Comparison of ENCODE assay signal across 8 cellular contexts in genomic region chr2:202588647-202589581, GRCh38.
DNase-seq lines count a peak whose midpoint lies in the region; ATAC-seq lines count a peak whose summit lies in the region.

No MANE protein-coding gene starts in this region.

- no peak overlapping the region for H3K27ac Mint-ChIP-seq in central memory CD8-positive, alpha-beta T cell (ENCODE audit: low read depth)

- peaks cover 2% of the 10 kb centered on the region for H3K36me3 Mint-ChIP-seq in central memory CD8-positive, alpha-beta T cell (ENCODE audit: insufficient read depth)

- ATAC-seq in HG03108 (IDR thresholded peaks at IDR 0.05; ENCODE audit: unreplicated experiment): peak; percentile 85
- ATAC-seq in activated CD4-positive, CD25-positive, alpha-beta regulatory T cell treated with anti-CD3 and anti-CD28 coated beads, Interleukin-2, amount 50 U/mL, for 24 hours: peak; percentile 89 to 90
- peak; percentile 81 for ATAC-seq in central memory CD8-positive, alpha-beta T cell (replicated peaks; ENCODE audit: extremely low read depth, poor library complexity, severe bottlenecking)

- H3K4me3 Mint-ChIP-seq in central memory CD8-positive, alpha-beta T cell: no peak overlapping the region

- H3K9me3 Mint-ChIP-seq in central memory CD8-positive, alpha-beta T cell: no peaks in the 10 kb centered on the region

- H3K4me1 Mint-ChIP-seq in central memory CD8-positive, alpha-beta T cell: peaks cover 7% of the 10 kb centered on the region

- H3K27me3 Mint-ChIP-seq in central memory CD8-positive, alpha-beta T cell: no peaks in the 10 kb centered on the region

- peak; percentile 63 for DNase-seq in activated gamma-delta T cell treated with Interleukin-2 at 50 U/mL for 16 hours
- DNase-seq in activated gamma-delta T cell (lab: John Stamatoyannopoulos, UW): no peak
- peak; percentile 26 for DNase-seq in NCI-H226
- peak; percentile 41 to 53 for DNase-seq in central memory CD8-positive, alpha-beta T cell (ENCODE audit: low spot score in 2 of 2)
- peak; percentile 73 for DNase-seq in kidney tubule cell (ENCODE audit: low spot score)
- peak; percentile 37 to 58 for DNase-seq in stimulated activated CD4-positive, alpha-beta T cell treated with anti-CD3 and anti-CD28 coated beads, Interleukin-1b, Interleukin-23, amount 100 ng/mL, for 4 hours (ENCODE audit: low read depth in 2 of 2)
